9 cellular contexts compared by ENCODE assay signal in genomic region chr7:142581341-142581740, GRCh38.
A peak's percentile ranks its signal among the peaks of the same experiment; 100 is the strongest.
DNase-seq lines count a peak whose midpoint lies in the region; ATAC-seq and FAIRE-seq lines count a peak whose summit lies in the region.
"Had no signal": no experiment of that assay in that cellular context is flagged by ENCODE, and none has a peak within 500 bp of the region (broad histone marks: within the 10 kb centered on the region; RNA-seq: fewer than 3 reads in every experiment).

No MANE protein-coding gene starts in this region.

- peak; percentile 35 for DNase-seq in activated T-cell treated with anti-CD3 and anti-CD28 coated beads, Interleukin-2, amount 50 U/mL, for 24 hours
- no peak for DNase-seq in activated T-cell treated with anti-CD3 and anti-CD28 coated beads for 4 hours
- DNase-seq in SKM-1 (lab: John Stamatoyannopoulos, UW; ENCODE audit: unreplicated experiment): peak; percentile 75
- peak; percentile 19 for DNase-seq in medulla oblongata (ENCODE audit: extremely low spot score)
- DNase-seq in NCI-H2107 treated with DMSO at 0.1 percent for 48 hours (lab: John Stamatoyannopoulos, UW; ENCODE audit: unreplicated experiment): no peak
- DNase-seq in RCC 7860 (ENCODE audit: low spot score): no peak
- no peak for DNase-seq in stimulated activated naive CD4-positive, alpha-beta T cell treated with Interleukin-2 at 50 U/mL for 16 hours (lab: John Stamatoyannopoulos, UW)

- peak; percentile 58 for ATAC-seq in HG02981 (IDR thresholded peaks at IDR 0.05; ENCODE audit: unreplicated experiment)

- peak overlapping the region; percentile 35 for H3K27ac Mint-ChIP-seq in activated T-cell treated with anti-CD3 and anti-CD28 coated beads, Interleukin-2, amount 50 U/mL, for 24 hours

- H3K9me3 Mint-ChIP-seq in activated T-cell treated with anti-CD3 and anti-CD28 coated beads, Interleukin-2, amount 50 U/mL, for 24 hours: no peaks in the 10 kb centered on the region
- H3K9me3 Mint-ChIP-seq: neural crest cell had no signal

- H3K4me1 Mint-ChIP-seq in activated T-cell treated with anti-CD3 and anti-CD28 coated beads, Interleukin-2, amount 50 U/mL, for 24 hours (ENCODE audit: low read depth): peaks cover 33% of the 10 kb centered on the region
- H3K4me1 Mint-ChIP-seq: neural crest cell had no signal

- H3K4me3 Mint-ChIP-seq in activated T-cell treated with anti-CD3 and anti-CD28 coated beads, Interleukin-2, amount 50 U/mL, for 24 hours: peak overlapping the region; percentile 53
- H3K4me3 Mint-ChIP-seq: neural crest cell had no signal

- FAIRE-seq in RCC 7860 (lab: Jason Lieb, UNC): no peak

- H3K27me3 Mint-ChIP-seq in activated T-cell treated with anti-CD3 and anti-CD28 coated beads, Interleukin-2, amount 50 U/mL, for 24 hours: no peaks in the 10 kb centered on the region

- H3K36me3 Mint-ChIP-seq in activated T-cell treated with anti-CD3 and anti-CD28 coated beads, Interleukin-2, amount 50 U/mL, for 24 hours (ENCODE audit: low read depth): no peaks in the 10 kb centered on the region

Comparison
In these comparisons a context has a peak if more than half of its experiments do, and no peak if none do; other contexts are left out.
1. DNase-seq: peak in activated T-cell treated with anti-CD3 and anti-CD28 coated beads, Interleukin-2, amount 50 U/mL, for 24 hours (single experiment), SKM-1 (single experiment) and medulla oblongata (single experiment); none in activated T-cell treated with anti-CD3 and anti-CD28 coated beads for 4 hours (single experiment), NCI-H2107 treated with DMSO at 0.1 percent for 48 hours (single experiment), RCC 7860 (single experiment) and stimulated activated naive CD4-positive, alpha-beta T cell treated with Interleukin-2 at 50 U/mL for 16 hours (single experiment).